27 cellular contexts compared by ENCODE assay signal in genomic region chr7:125257617-125258016, GRCh38.
"Had no signal": no experiment of that assay in that cellular context is flagged by ENCODE, and none has a peak within 500 bp of the region (broad histone marks: within the 10 kb centered on the region; RNA-seq: fewer than 3 reads in every experiment).

No MANE protein-coding gene starts in this region.

- H3K4me3 Mint-ChIP-seq: activated CD8-positive, alpha-beta T cell treated with anti-CD3 and anti-CD28 coated beads, Interleukin-2, amount 10 ng/mL, durations not matched to agents 7 days and 5 days; activated naive CD4-positive, alpha-beta T cell treated with anti-CD3 and anti-CD28 coated beads, Interleukin-2, amount 50 U/mL, for 24 hours; activated T-helper 1 cell treated with anti-CD3 and anti-CD28 coated beads, Interleukin-12 subunit alpha, Interleukin-12 subunit beta, Interleukin-2, Interleukin-4 antibody, amounts not matched to agents 30 ng/mL and 10 ng/mL and 1 ng/mL, durations not matched to agents 14 hours and 24 hours and 36 hours had no signal

- H3K4me3 ChIP-seq: breast epithelium, MG63, Peyer's patch, SJCRH30 had no signal

- H3K9me3 ChIP-seq: breast epithelium, MG63, Peyer's patch, SJCRH30, SK-N-SH had no signal

- H3K36me3 Mint-ChIP-seq: activated naive CD4-positive, alpha-beta T cell treated with anti-CD3 and anti-CD28 coated beads, Interleukin-2, amount 50 U/mL, for 24 hours had no signal

- H3K36me3 ChIP-seq: breast epithelium, MG63, Peyer's patch, SJCRH30 had no signal

- DNase-seq: activated CD4-positive, alpha-beta T cell treated with anti-CD3 and anti-CD28 coated beads for 48 hours; activated CD4-positive, alpha-beta T cell treated with anti-CD3 and anti-CD28 coated beads, Interleukin-2, amount 50 U/mL, for 4 hours; activated CD4-positive, CD25-positive, alpha-beta regulatory T cell treated with anti-CD3 and anti-CD28 coated beads, Interleukin-2, amount 50 U/mL, for 72 hours; activated CD8-positive, alpha-beta memory T cell treated with anti-CD3 and anti-CD28 coated beads, Interleukin-2, amount 50 U/mL, for 48 hours; activated CD8-positive, alpha-beta T cell treated with anti-CD3 and anti-CD28 coated beads, Interleukin-2, amount 10 ng/mL, durations not matched to agents 7 days and 5 days; activated effector memory CD4-positive, alpha-beta T cell treated with Interleukin-2 at 50 U/mL for 16 hours; activated naive CD4-positive, alpha-beta T cell; activated T-cell treated with anti-CD3 and anti-CD28 coated beads, Interleukin-2, amount 50 U/mL, for 1 hour; aorta; central memory CD4-positive, alpha-beta T cell; MG63; MV-4-11; NCI-H1092 treated with DMSO at 0.1 percent for 48 hours; NCI-H1417 treated with DMSO at 0.1 percent for 48 hours; NCI-H1694; NCI-H2029 treated with DMSO at 0.1 percent for 48 hours; NCI-H510A treated with DMSO at 0.1 percent for 48 hours; NCI-H69; NK-92 treated with Interleukin-12 subunit alpha and Interleukin-12 subunit beta, amount 100 ng/mL, for 24 hours; Peyer's patch; Right ventricle myocardium superior; SJCRH30; SK-N-SH had no signal

- H3K4me1 ChIP-seq: breast epithelium, Peyer's patch, SJCRH30 had no signal

- H3K9me3 Mint-ChIP-seq: activated naive CD4-positive, alpha-beta T cell treated with anti-CD3 and anti-CD28 coated beads, Interleukin-2, amount 50 U/mL, for 24 hours had no signal

- H3K27ac ChIP-seq: breast epithelium, Peyer's patch, RWPE1, SJCRH30 had no signal

- H3K27me3 ChIP-seq: breast epithelium, MG63, Peyer's patch, SJCRH30 had no signal

- ATAC-seq: activated CD8-positive, alpha-beta T cell treated with anti-CD3 and anti-CD28 coated beads, Interleukin-2, amount 10 ng/mL, durations not matched to agents 7 days and 5 days had no signal

- H3K4me2 ChIP-seq: SK-N-SH had no signal

- H3K4me1 Mint-ChIP-seq: activated naive CD4-positive, alpha-beta T cell treated with anti-CD3 and anti-CD28 coated beads, Interleukin-2, amount 50 U/mL, for 24 hours had no signal

- H3K27me3 Mint-ChIP-seq: activated naive CD4-positive, alpha-beta T cell treated with anti-CD3 and anti-CD28 coated beads, Interleukin-2, amount 50 U/mL, for 24 hours had no signal

- H3K9ac ChIP-seq: SK-N-SH had no signal

- H3K27ac Mint-ChIP-seq: activated CD8-positive, alpha-beta T cell treated with anti-CD3 and anti-CD28 coated beads, Interleukin-2, amount 10 ng/mL, durations not matched to agents 7 days and 5 days; activated naive CD4-positive, alpha-beta T cell treated with anti-CD3 and anti-CD28 coated beads, Interleukin-2, amount 50 U/mL, for 24 hours; activated T-helper 1 cell treated with anti-CD3 and anti-CD28 coated beads, Interleukin-12 subunit alpha, Interleukin-12 subunit beta, Interleukin-2, Interleukin-4 antibody, amounts not matched to agents 30 ng/mL and 10 ng/mL and 1 ng/mL, durations not matched to agents 14 hours and 24 hours and 36 hours had no signal
